Comparison of ENCODE assay signal across 23 cellular contexts in genomic region chr16:20004931-20005330, GRCh38.
DNase-seq lines count a peak whose midpoint lies in the region; ATAC-seq and TF ChIP-seq lines count a peak whose summit lies in the region.
"Had no signal": no experiment of that assay in that cellular context is flagged by ENCODE, and none has a peak within 500 bp of the region (broad histone marks: within the 10 kb centered on the region; RNA-seq: fewer than 3 reads in every experiment).

No MANE protein-coding gene starts in this region.

- no peak overlapping the region for H3K4me3 Mint-ChIP-seq in mesothelial cell of epicardium
- H3K4me3 Mint-ChIP-seq: activated naive CD4-positive, alpha-beta T cell treated with anti-CD3 and anti-CD28 coated beads, Interleukin-2, amount 10 ng/mL, durations not matched to agents 7 days and 5 days; activated T-cell treated with anti-CD3 and anti-CD28 coated beads, Interleukin-2, amount 50 U/mL, for 72 hours; CD4-positive, alpha-beta memory T cell; T-helper 1 cell treated with Interleukin-12 subunit alpha and Interleukin-12 subunit beta and Interleukin-4 antibody, amounts not matched to agents 30 μg/mL and 1 μg/mL, for 36 hours had no signal

- RAD21 ChIA-PET in HCT116 (lab: Charles Lee; ENCODE audit: low non-redundant PET in 1 of 2, low total read pairs in 2 of 2, uncharacterized antibody in 2 of 2, unreplicated experiment in 2 of 2) = no interaction called here

- H3K79me2 ChIP-seq in HCT116 (ENCODE audit: insufficient read depth, low read length) = no peaks in the 10 kb centered on the region
- H3K79me2 ChIP-seq in osteoblast (ENCODE audit: insufficient read depth, low read length) = no peaks in the 10 kb centered on the region

- no peak for TF ChIP-seq POLR2A in HCT116 (IDR thresholded peaks at IDR 0.05; ENCODE audit: borderline replicate concordance, extremely low read depth, insufficient read depth, insufficient read length)

- POLR2A ChIA-PET in HCT116 (lab: Charles Lee) = no interaction called here

- no peaks in the 10 kb centered on the region for H3K9me2 ChIP-seq in HCT116 (ENCODE audit: insufficient read depth)

- H3K9me3 Mint-ChIP-seq in mesothelial cell of epicardium = no peaks in the 10 kb centered on the region
- H3K9me3 Mint-ChIP-seq: T-helper 1 cell treated with Interleukin-12 subunit alpha and Interleukin-12 subunit beta and Interleukin-4 antibody, amounts not matched to agents 30 μg/mL and 1 μg/mL, for 36 hours had no signal

- no TSS peak for BruUV-seq in HCT116 (replicated peaks; lab: Mats Ljungman, UMichigan)

- H3K9ac ChIP-seq in HCT116 (ENCODE audit: low read length) = no peak overlapping the region
- H3K9ac ChIP-seq: GM23248 had no signal

- H4K20me1 ChIP-seq in HCT116 (ENCODE audit: insufficient read depth) (no peaks in the 10 kb centered on the region), osteoblast (ENCODE audit: insufficient read depth, low read length) (no peaks in the 10 kb centered on the region)

- H2AFZ ChIP-seq in HCT116 (ENCODE audit: low read depth, low read length, poor library complexity, severe bottlenecking) (no peak overlapping the region), osteoblast (ENCODE audit: low read length) (no peak overlapping the region)
- H2AFZ ChIP-seq: GM23248 had no signal

- H3K36me3 ChIP-seq in BE2C = no peaks in the 10 kb centered on the region
- H3K36me3 ChIP-seq in HCT116 (ENCODE audit: control insufficient read depth in 1 of 2, insufficient read depth in 2 of 2, low read length in 2 of 2) = no peaks in the 10 kb centered on the region
- H3K36me3 ChIP-seq in osteoblast (ENCODE audit: insufficient read depth, low read length) = no peaks in the 10 kb centered on the region
- H3K36me3 ChIP-seq: colonic mucosa, heart right ventricle had no signal

- intact Hi-C loops in HCT116 (cut with micrococcal nuclease) = no loop called here

- H3K36me3 Mint-ChIP-seq in mesothelial cell of epicardium = no peaks in the 10 kb centered on the region
- H3K36me3 Mint-ChIP-seq: activated naive CD4-positive, alpha-beta T cell treated with anti-CD3 and anti-CD28 coated beads, Interleukin-2, amount 10 ng/mL, durations not matched to agents 7 days and 5 days; CD4-positive, alpha-beta memory T cell had no signal

- ATAC-seq in HCT116 (peak; percentile 65), esophagus mucosa (no peak), GM19395 (IDR thresholded peaks at IDR 0.05; ENCODE audit: unreplicated experiment) (no peak)
- ATAC-seq: activated T-cell treated with anti-CD3 and anti-CD28 coated beads, Interleukin-2, amount 50 U/mL, for 72 hours; heart right ventricle; psoas muscle had no signal

- H3K27ac ChIP-seq in HCT116 (ENCODE audit: low read depth, low read length) (no peak overlapping the region), osteoblast (ENCODE audit: low read depth, low read length) (no peak overlapping the region)
- H3K27ac ChIP-seq: colonic mucosa, GM23248, heart right ventricle, psoas muscle had no signal

- peaks cover 12% of the 10 kb centered on the region for H3K27me3 Mint-ChIP-seq in mesothelial cell of epicardium (ENCODE audit: low read depth)
- H3K27me3 Mint-ChIP-seq: activated naive CD4-positive, alpha-beta T cell treated with anti-CD3 and anti-CD28 coated beads, Interleukin-2, amount 10 ng/mL, durations not matched to agents 7 days and 5 days had no signal

- no peaks in the 10 kb centered on the region for H3K27me3 ChIP-seq in BE2C
- peaks cover 44% of the 10 kb centered on the region for H3K27me3 ChIP-seq in HCT116 (ENCODE audit: insufficient read depth, low read length)
- no peaks in the 10 kb centered on the region for H3K27me3 ChIP-seq in osteoblast (ENCODE audit: insufficient read depth, low read length)
- H3K27me3 ChIP-seq: colonic mucosa had no signal

- H3K4me2 ChIP-seq in HCT116 (ENCODE audit: low read length) = no peak overlapping the region
- no peak overlapping the region for H3K4me2 ChIP-seq in osteoblast (ENCODE audit: insufficient read depth, low read length)

- no peak overlapping the region for H3K27ac Mint-ChIP-seq in mesothelial cell of epicardium
- H3K27ac Mint-ChIP-seq: activated naive CD4-positive, alpha-beta T cell treated with anti-CD3 and anti-CD28 coated beads, Interleukin-2, amount 10 ng/mL, durations not matched to agents 7 days and 5 days; activated T-cell treated with anti-CD3 and anti-CD28 coated beads, Interleukin-2, amount 50 U/mL, for 72 hours; CD4-positive, alpha-beta memory T cell; T-helper 1 cell treated with Interleukin-12 subunit alpha and Interleukin-12 subunit beta and Interleukin-4 antibody, amounts not matched to agents 30 μg/mL and 1 μg/mL, for 36 hours had no signal

- TF ChIP-seq CTCF in BE2C (IDR thresholded peaks at IDR 0.05; ENCODE audit: low read depth, low read length) (peak; percentile 32; the same call in 1 of the 2 replicates), HCT116 (IDR thresholded peaks at IDR 0.05 in 2 of 3, conservative IDR thresholded peaks at IDR 0.05 in 1 of 3; ENCODE audit: borderline replicate concordance in 1 of 3, insufficient read depth in 1 of 3, low read depth in 2 of 3, low read length in 2 of 3) (peak; percentile 9 to 57 (median 45); a peak in 3 of 6 replicates), mesothelial cell of epicardium (IDR thresholded peaks at IDR 0.05; ENCODE audit: unreplicated experiment) (peak; percentile 28), osteoblast (IDR thresholded peaks at IDR 0.05; ENCODE audit: extremely low read depth, low read depth, low read length) (no peak)

- no peaks in the 10 kb centered on the region for H3K4me1 Mint-ChIP-seq in mesothelial cell of epicardium
- H3K4me1 Mint-ChIP-seq: activated naive CD4-positive, alpha-beta T cell treated with anti-CD3 and anti-CD28 coated beads, Interleukin-2, amount 10 ng/mL, durations not matched to agents 7 days and 5 days; CD4-positive, alpha-beta memory T cell had no signal

- TF ChIP-seq RAD21 in HCT116 (IDR thresholded peaks at IDR 0.05; ENCODE audit: low read depth) = no peak

- no peaks in the 10 kb centered on the region for H3K4me1 ChIP-seq in BE2C
- no peaks in the 10 kb centered on the region for H3K4me1 ChIP-seq in HCT116 (ENCODE audit: control insufficient read depth in 1 of 2, insufficient read depth in 2 of 2, low read length in 2 of 2)
- no peaks in the 10 kb centered on the region for H3K4me1 ChIP-seq in osteoblast (ENCODE audit: insufficient read depth, low read length)
- H3K4me1 ChIP-seq: colonic mucosa, heart right ventricle, psoas muscle had no signal

- no peaks in the 10 kb centered on the region for H3K9me3 ChIP-seq in BE2C
- H3K9me3 ChIP-seq in HCT116 (ENCODE audit: control insufficient read depth in 1 of 2, insufficient read depth in 1 of 2, low read depth in 1 of 2, low read length in 2 of 2) = no peaks in the 10 kb centered on the region
- H3K9me3 ChIP-seq in osteoblast (ENCODE audit: low read depth, low read length) = no peaks in the 10 kb centered on the region
- H3K9me3 ChIP-seq: colonic mucosa, psoas muscle had no signal

- CTCF ChIA-PET in HCT116 (lab: Charles Lee) = no interaction called here

- DNase-seq in BE2C (no peak), HCT116 (ENCODE audit: low read depth, low spot score) (no peak), SK-N-DZ (ENCODE audit: low spot score) (peak; percentile 66), mesothelial cell of epicardium (ENCODE audit: low spot score in 2 of 2, unreplicated experiment in 2 of 2) (no peak), osteoblast (ENCODE audit: insufficient read length, low spot score, missing footprints) (no peak)
- DNase-seq: activated CD4-positive, alpha-beta T cell treated with anti-CD3 and anti-CD28 coated beads for 48 hours; activated naive CD4-positive, alpha-beta T cell treated with anti-CD3 and anti-CD28 coated beads, Interleukin-2, amount 10 ng/mL, durations not matched to agents 7 days and 5 days; activated T-cell treated with anti-CD3 and anti-CD28 coated beads, Interleukin-2, amount 50 U/mL, for 72 hours; amygdala; CD4-positive, alpha-beta memory T cell; colonic mucosa; DMS153; GF-D8; GM23248; heart right ventricle; Karpas-422; NCI-H1930; NCI-H2227 treated with DMSO at 0.1 percent for 48 hours; NCI-H774; psoas muscle had no signal

- H3K4me3 ChIP-seq in BE2C (ENCODE audit: low read depth, low read length) (no peak overlapping the region), HCT116 (replicated peaks in 1 of 2; ENCODE audit: low read depth in 1 of 2, low read length in 2 of 2) (no peak overlapping the region), osteoblast (ENCODE audit: insufficient read depth, low read length) (no peak overlapping the region)
- H3K4me3 ChIP-seq: colonic mucosa, GM23248, heart right ventricle, psoas muscle had no signal

TF ChIP-seq in HCT116, 20 proteins besides CTCF, POLR2A, EP300 and RAD21 (continues in another document):
- TF ChIP-seq REST (IDR thresholded peaks at IDR 0.05; ENCODE audit: low read depth) (no peak), SIN3A (IDR thresholded peaks at IDR 0.05; ENCODE audit: low read depth) (no peak), EGR1 (IDR thresholded peaks at IDR 0.05; ENCODE audit: low read depth) (no peak), ZFX (IDR thresholded peaks at IDR 0.05) (no peak), CEBPB (IDR thresholded peaks at IDR 0.05; ENCODE audit: low read depth) (no peak), MAX (IDR thresholded peaks at IDR 0.05) (no peak)
